ENCODE assay signal across 8 cellular contexts in genomic region chr17:81512560-81512983, GRCh38. TPM values are rescaled to one million over a fixed set of nuclear protein-coding genes. Genes with fewer than 3 reads are reported as not detected.
DNase-seq lines count a peak whose midpoint lies in the region; ATAC-seq and TF ChIP-seq lines count a peak whose summit lies in the region.

ACTG1 (minus strand) TSS chr17:81512799; CDS start chr17:81512354, 445 bp downstream.

- H3K4me3 ChIP-seq in ovary, result peak within 1 kb of the TSS; percentile 93
- H3K4me3 ChIP-seq in thoracic aorta, result peak within 1 kb of the TSS; percentile 99

- intact Hi-C loops in head of caudate nucleus (cut with DNase I) (loop anchor here (5.0 kb wide), 2 partner anchors 40 to 115 kb away; partner anchors contain the start of genes BAHCC1 and FAAP100), ovary (cut with DNase I) (loop anchor here in 2 of 4 donors (5.0 kb wide), 2 partner anchors 110 to 115 kb away; partner anchors contain the start of gene BAHCC1 (in 1 of the 2))

- H3K27me3 ChIP-seq in ovary, result no peaks in the 10 kb centered on the region
- H3K27me3 ChIP-seq in thoracic aorta (replicated peaks; ENCODE audit: insufficient read depth), result no peaks in the 10 kb centered on the region

- ATAC-seq in activated naive CD8-positive, alpha-beta T cell treated with anti-CD3 and anti-CD28 coated beads, Interleukin-2, amount 10 ng/mL, durations not matched to agents 7 days and 5 days (ENCODE audit: low read depth), result peak; percentile 49
- peak; percentile 62 for ATAC-seq in thoracic aorta (ENCODE audit: insufficient number of reproducible peaks, low FRiP score, low read depth)

- 1 to 2% (median 1%) methylated on average over 23 to 60 of the region's 60 CpGs for WGBS in ovary, 3 donors

- peak; percentile 71 for TF ChIP-seq POLR2A in ovary (IDR thresholded peaks at IDR 0.05)

- H3K4me1 Mint-ChIP-seq in activated naive CD8-positive, alpha-beta T cell treated with anti-CD3 and anti-CD28 coated beads, Interleukin-2, amount 10 ng/mL, durations not matched to agents 7 days and 5 days, result peaks cover 30% of the 10 kb centered on the region

- peak within 1 kb of the TSS; percentile 90 for H3K27ac Mint-ChIP-seq in activated naive CD8-positive, alpha-beta T cell treated with anti-CD3 and anti-CD28 coated beads, Interleukin-2, amount 10 ng/mL, durations not matched to agents 7 days and 5 days

- POLR2A ChIA-PET in HEK293T (lab: Yijun Ruan, JAX), result interaction anchor here (0.6 to 7.5 kb wide), 12 partner anchors 10 to 241 kb away, joined by 3 to 66 read pairs (median 4); partner anchors contain the start of genes BAHCC1 and FAAP100
- POLR2A ChIA-PET in activated naive CD8-positive, alpha-beta T cell treated with anti-CD3 and anti-CD28 coated beads, Interleukin-2, amount 10 ng/mL, durations not matched to agents 7 days and 5 days (lab: Charles Lee), result interaction anchor here (0.7 to 6.9 kb wide), 15 partner anchors 10 to 586 kb away, joined by 3 to 50 read pairs (median 4); partner anchors contain the start of genes ARL16, CEP131, FAAP100 and FASN

- no peaks in the 10 kb centered on the region for H3K27me3 Mint-ChIP-seq in activated naive CD8-positive, alpha-beta T cell treated with anti-CD3 and anti-CD28 coated beads, Interleukin-2, amount 10 ng/mL, durations not matched to agents 7 days and 5 days

- peaks cover 14% of the 10 kb centered on the region for H3K4me1 ChIP-seq in ovary (ENCODE audit: insufficient read depth)
- peaks cover 21 to 22% of the 10 kb centered on the region in 2 donors for H3K4me1 ChIP-seq in thoracic aorta (ENCODE audit: control insufficient read depth in 1 of 2, low read depth in 2 of 2)

- H3K27ac ChIP-seq in ovary (peak within 1 kb of the TSS; percentile 98 to 100), thoracic aorta (peak within 1 kb of the TSS; percentile 99 to 100)

- H3K9me3 ChIP-seq in ovary (no peaks in the 10 kb centered on the region), thoracic aorta (no peaks in the 10 kb centered on the region)

- DNase-seq in EH (ENCODE audit: low read depth) (peak; percentile 94), HEK293T (ENCODE audit: extremely low spot score) (peak; percentile 96), NCI-H1105 (lab: John Stamatoyannopoulos, UW) (peak; percentile 77), SW 1271 (lab: John Stamatoyannopoulos, UW) (peak; percentile 31 to 86), head of caudate nucleus (peak; percentile 83 to 97 (median 93)), ovary (peak; percentile 94 to 97 (median 95)), thoracic aorta (ENCODE audit: low spot score) (no peak)
- peak; percentile 93 for DNase-seq in activated naive CD8-positive, alpha-beta T cell treated with anti-CD3 and anti-CD28 coated beads, Interleukin-2, amount 10 ng/mL, durations not matched to agents 7 days and 5 days

- H3K36me3 ChIP-seq in ovary, result no peaks in the 10 kb centered on the region
- peaks cover 39% of the 10 kb centered on the region for H3K36me3 ChIP-seq in thoracic aorta

- no peaks in the 10 kb centered on the region for H3K9me3 Mint-ChIP-seq in activated naive CD8-positive, alpha-beta T cell treated with anti-CD3 and anti-CD28 coated beads, Interleukin-2, amount 10 ng/mL, durations not matched to agents 7 days and 5 days

- peak within 1 kb of the TSS; percentile 93 for H3K4me3 Mint-ChIP-seq in activated naive CD8-positive, alpha-beta T cell treated with anti-CD3 and anti-CD28 coated beads, Interleukin-2, amount 10 ng/mL, durations not matched to agents 7 days and 5 days

- H3K36me3 Mint-ChIP-seq in activated naive CD8-positive, alpha-beta T cell treated with anti-CD3 and anti-CD28 coated beads, Interleukin-2, amount 10 ng/mL, durations not matched to agents 7 days and 5 days, result peaks cover 44% of the 10 kb centered on the region

- TF ChIP-seq CTCF in ovary (IDR thresholded peaks at IDR 0.05) (no peak), thoracic aorta (IDR thresholded peaks at IDR 0.05) (no peak)

- CTCF ChIA-PET in HEK293T (lab: Yijun Ruan, JAX), result no interaction called here

- no peak for TF ChIP-seq EP300 in ovary (IDR thresholded peaks at IDR 0.05)

TF ChIP-seq in HEK293T, 16 proteins besides CTCF, POLR2A, EP300 and RAD21:
- TF ChIP-seq NFRKB (IDR thresholded peaks at IDR 0.05) (no peak), ELF4 (IDR thresholded peaks at IDR 0.05) (no peak; the same call in 1 of the 2 replicates), TARDBP (IDR thresholded peaks at IDR 0.05) (no peak)

RNA-seq across cellular contexts. Expression of gene ACTG1, which starts in this region (rescaled TPM):
- 1,000 to 10,000 TPM; 2,936 to 3,174 TPM for total RNA-seq in activated naive CD8-positive, alpha-beta T cell treated with anti-CD3 and anti-CD28 coated beads, Interleukin-2, amount 10 ng/mL, durations not matched to agents 7 days and 5 days
- total RNA-seq in ovary (1,000 to 10,000 TPM; 3,016 to 5,681 (median 4,174) TPM), thoracic aorta (1,000 to 10,000 TPM; 4,421 to 4,935 TPM)
- polyA plus RNA-seq in ovary, result 1,000 to 10,000 TPM; 1,825 to 3,391 TPM
